8 cellular contexts compared by ENCODE assay signal in genomic region chr15:70833897-70834765, GRCh38. TPM values are rescaled to one million over a fixed set of nuclear protein-coding genes. Genes with fewer than 3 reads are reported as not detected.
DNase-seq lines count a peak whose midpoint lies in the region; ATAC-seq and TF ChIP-seq lines count a peak whose summit lies in the region.

No MANE protein-coding gene starts in this region.

- H3K4me1 Mint-ChIP-seq in GM23338, result peaks cover 10% of the 10 kb centered on the region
- H3K4me1 Mint-ChIP-seq in activated T-helper 17 cell treated with anti-CD3 and anti-CD28 coated beads, Interleukin-2, amount 50 U/mL, for 72 hours, result no peaks in the 10 kb centered on the region

- no peak overlapping the region for H4K8ac ChIP-seq in trophoblast cell (ENCODE audit: low read depth, low read length)

- H3K4me2 ChIP-seq in GM23338 (no peak overlapping the region; the same call in 1 of the 2 replicates), trophoblast cell (ENCODE audit: low read length) (no peak overlapping the region)

- DNase-seq in GM23338 (ENCODE audit: low spot score) (peak; percentile 37), NCI-H2081 treated with DMSO at 0.1 percent for 48 hours (lab: John Stamatoyannopoulos, UW) (peak; percentile 32), cardiac fibroblast (ENCODE audit: low read depth in 2 of 2) (peak; percentile 82 to 83), trophoblast cell (no peak)
- no peak for DNase-seq in activated T-cell treated with anti-CD3 and anti-CD28 coated beads, Interleukin-2, amount 50 U/mL, for 48 hours

- no CpG with 5 or more reads among the region's 9 CpGs for WGBS in trophoblast cell (ENCODE audit: extremely low coverage, insufficient coverage, insufficient read length)

- H3K4me1 ChIP-seq in GM23338 (ENCODE audit: insufficient read depth) (peaks cover 4% of the 10 kb centered on the region), trophoblast cell (ENCODE audit: control insufficient read depth in 1 of 2, insufficient read depth in 2 of 2, low read length in 2 of 2) (peaks cover 6 to 7% of the 10 kb centered on the region in 2 experiments)

- H2AFZ ChIP-seq in GM23338 (no peak overlapping the region), trophoblast cell (ENCODE audit: insufficient read depth, low read length, poor library complexity) (no peak overlapping the region)

- H3K27ac Mint-ChIP-seq in GM23338, result peak overlapping the region; percentile 86
- no peak overlapping the region for H3K27ac Mint-ChIP-seq in activated T-helper 17 cell treated with anti-CD3 and anti-CD28 coated beads, Interleukin-2, amount 50 U/mL, for 72 hours

- ATAC-seq in GM23338 (peak; percentile 76), HG03469 (IDR thresholded peaks at IDR 0.05; ENCODE audit: unreplicated experiment) (no peak), GM21825 (IDR thresholded peaks at IDR 0.05; ENCODE audit: unreplicated experiment) (no peak)
- ATAC-seq in activated T-helper 17 cell treated with anti-CD3 and anti-CD28 coated beads, Interleukin-2, amount 50 U/mL, for 72 hours (replicated peaks), result no peak

- TF ChIP-seq CTCF in GM23338 (conservative IDR thresholded peaks at IDR 0.05; ENCODE audit: low read depth in 2 of 2) (no peak), cardiac fibroblast (IDR thresholded peaks at IDR 0.05; ENCODE audit: low read depth, low read length) (no peak)

- H3K27me3 ChIP-seq in GM23338 (ENCODE audit: insufficient read depth), result no peaks in the 10 kb centered on the region
- H3K27me3 ChIP-seq in trophoblast cell (ENCODE audit: insufficient read depth, low read length), result no peaks in the 10 kb centered on the region

- H2AK5ac ChIP-seq in trophoblast cell (ENCODE audit: low read length), result no peak overlapping the region

- H2BK120ac ChIP-seq in trophoblast cell (ENCODE audit: insufficient read depth, low read length, poor library complexity), result peak overlapping the region; percentile 14

- H3K27ac ChIP-seq in GM23338 (ENCODE audit: low read depth), result 0 out of 2 replicates have a peak overlapping the region, but pooled peaks have one; percentile 46
- H3K27ac ChIP-seq in trophoblast cell (ENCODE audit: low read depth, low read length), result no peak overlapping the region

- peaks cover 5% of the 10 kb centered on the region; the same call in 1 of the 2 replicates for H3K9me2 ChIP-seq in GM23338 (ENCODE audit: insufficient read depth)

- H3F3A ChIP-seq in GM23338 (replicated peaks; ENCODE audit: low read depth), result no peaks in the 10 kb centered on the region

- peaks cover 2% of the 10 kb centered on the region for H3K27me3 Mint-ChIP-seq in GM23338 (ENCODE audit: insufficient read depth, low read depth, poor library complexity)
- peaks cover 12% of the 10 kb centered on the region for H3K27me3 Mint-ChIP-seq in activated T-helper 17 cell treated with anti-CD3 and anti-CD28 coated beads, Interleukin-2, amount 50 U/mL, for 72 hours

- H4K12ac ChIP-seq in trophoblast cell (ENCODE audit: low read depth, low read length), result no peak overlapping the region

- H3K79me2 ChIP-seq in GM23338 (replicated peaks; ENCODE audit: insufficient read depth), result no peaks in the 10 kb centered on the region
- H3K79me2 ChIP-seq in trophoblast cell (ENCODE audit: control insufficient read depth, insufficient read depth, low read length, poor library complexity), result no peaks in the 10 kb centered on the region

- no peaks in the 10 kb centered on the region for H3K36me3 ChIP-seq in GM23338 (ENCODE audit: insufficient read depth)
- H3K36me3 ChIP-seq in trophoblast cell (ENCODE audit: control insufficient read depth in 1 of 2, insufficient read depth in 2 of 2, low read length in 2 of 2), result peaks cover 10 to 11% of the 10 kb centered on the region in 2 experiments

- H3K4me3 ChIP-seq in GM23338, result no peak overlapping the region
- H3K4me3 ChIP-seq in cardiac fibroblast (replicated peaks in 1 of 2; ENCODE audit: low read depth in 2 of 2, low read length in 2 of 2), result no peak overlapping the region
- no peak overlapping the region for H3K4me3 ChIP-seq in trophoblast cell (ENCODE audit: low read depth, low read length)

- H2BK12ac ChIP-seq in trophoblast cell (ENCODE audit: low read length), result no peak overlapping the region

- no peak overlapping the region for H3K23ac ChIP-seq in trophoblast cell (ENCODE audit: low read length)

- no peaks in the 10 kb centered on the region for H3K9me3 Mint-ChIP-seq in GM23338
- H3K9me3 Mint-ChIP-seq in activated T-helper 17 cell treated with anti-CD3 and anti-CD28 coated beads, Interleukin-2, amount 50 U/mL, for 72 hours, result no peaks in the 10 kb centered on the region

- H2BK5ac ChIP-seq in trophoblast cell (ENCODE audit: low read depth, low read length, poor library complexity), result no peak overlapping the region

- no peak overlapping the region for H3K14ac ChIP-seq in trophoblast cell (ENCODE audit: low read length)

- H3K9ac ChIP-seq in trophoblast cell (ENCODE audit: low read length), result no peak overlapping the region

- H3K36me3 Mint-ChIP-seq in GM23338 (ENCODE audit: low read depth), result peaks cover 44% of the 10 kb centered on the region
- H3K36me3 Mint-ChIP-seq in activated T-helper 17 cell treated with anti-CD3 and anti-CD28 coated beads, Interleukin-2, amount 50 U/mL, for 72 hours (ENCODE audit: low read depth), result no peaks in the 10 kb centered on the region

- H3K4ac ChIP-seq in trophoblast cell (ENCODE audit: low read depth, low read length), result no peak overlapping the region

- H3K18ac ChIP-seq in trophoblast cell (ENCODE audit: low read length), result peak overlapping the region; percentile 45

- peak overlapping the region; percentile 14; the same call in 1 of the 3 replicates for H3K4me3 Mint-ChIP-seq in GM23338
- no peak overlapping the region for H3K4me3 Mint-ChIP-seq in activated T-helper 17 cell treated with anti-CD3 and anti-CD28 coated beads, Interleukin-2, amount 50 U/mL, for 72 hours

- no peak overlapping the region for H4K91ac ChIP-seq in trophoblast cell (ENCODE audit: low read depth, low read length)

- H3K79me1 ChIP-seq in trophoblast cell (ENCODE audit: low read length), result no peaks in the 10 kb centered on the region

- H3K9me3 ChIP-seq in trophoblast cell (ENCODE audit: insufficient read depth, low read depth, low read length), result no peaks in the 10 kb centered on the region

- no peaks in the 10 kb centered on the region for H4K20me1 ChIP-seq in GM23338 (replicated peaks; ENCODE audit: insufficient read depth)

TF ChIP-seq in GM23338, 12 proteins besides CTCF, POLR2A, EP300 and RAD21:
- TF ChIP-seq REST (IDR thresholded peaks at IDR 0.05; ENCODE audit: unreplicated experiment), result no peak
- TF ChIP-seq STAT1 (IDR thresholded peaks at IDR 0.05; ENCODE audit: unreplicated experiment), result no peak
- TF ChIP-seq POLR2AphosphoS5 (IDR thresholded peaks at IDR 0.05; ENCODE audit: low read depth), result no peak
- TF ChIP-seq ZNF331 (CRISPR knock-in tag; IDR thresholded peaks at IDR 0.05; ENCODE audit: low read depth), result no peak
TF ChIP-seq in GM23338: peak in this region for 0.

RNA-seq across cellular contexts. Expression of gene LARP6, which starts 19.8 kb away (rescaled TPM):
- total RNA-seq in GM23338 (2014; rRNA removed; shearing (Covaris generic)), result 19.7 and 22.4 TPM in 2 replicates
- 18.0 and 20.0 TPM in 2 replicates for polyA plus RNA-seq in GM23338 (2016; fragmentation: Nextera tagmentation; extraction: Ambion mirVana)
- polyA plus RNA-seq in trophoblast cell (2013), result 9.3 and 9.4 TPM in 2 replicates
- total RNA-seq in activated T-helper 17 cell treated with anti-CD3 and anti-CD28 coated beads, Interleukin-2, amount 50 U/mL, for 72 hours, result under 1 TPM in 1 of 2 donors, not detected in 1; 0.26 TPM

RNA-seq across cellular contexts. Expression of gene THAP10, which starts 58.1 kb away (rescaled TPM):
- 5.5 and 5.7 TPM in 2 replicates for total RNA-seq in GM23338 (2014; rRNA removed; shearing (Covaris generic))
- polyA plus RNA-seq in GM23338 (2016; fragmentation: Nextera tagmentation; extraction: Ambion mirVana), result 4.5 and 8.2 TPM in 2 replicates
- 1.4 and 1.7 TPM in 2 replicates for polyA plus RNA-seq in trophoblast cell (2013)
- under 1 TPM; 0.39 to 0.90 TPM for total RNA-seq in activated T-helper 17 cell treated with anti-CD3 and anti-CD28 coated beads, Interleukin-2, amount 50 U/mL, for 72 hours

RNA-seq across cellular contexts. Expression of gene LRRC49, which starts 58.5 kb away (rescaled TPM):
- 13.3 and 14.6 TPM in 2 replicates for total RNA-seq in GM23338 (2014; rRNA removed; shearing (Covaris generic))
- 6.9 and 8.5 TPM in 2 replicates for polyA plus RNA-seq in GM23338 (2016; fragmentation: Nextera tagmentation; extraction: Ambion mirVana)
- 1.2 TPM in 2 replicates for polyA plus RNA-seq in trophoblast cell (2013)
- total RNA-seq in activated T-helper 17 cell treated with anti-CD3 and anti-CD28 coated beads, Interleukin-2, amount 50 U/mL, for 72 hours, result 1 to 10 TPM; 1.2 to 1.6 TPM

Comparison
In these comparisons a context has a peak if more than half of its experiments do, and no peak if none do; other contexts are left out.
1. DNase-seq: peak in GM23338 (single experiment), NCI-H2081 treated with DMSO at 0.1 percent for 48 hours (single experiment) and cardiac fibroblast (2 of 2); none in trophoblast cell (0 of 2) and activated T-cell treated with anti-CD3 and anti-CD28 coated beads, Interleukin-2, amount 50 U/mL, for 48 hours (0 of 2).
2. RNA of gene LARP6, which starts 19.8 kb away (total RNA-seq): 19.7 to 22.4 TPM in GM23338; 0.26 TPM in activated T-helper 17 cell treated with anti-CD3 and anti-CD28 coated beads, Interleukin-2, amount 50 U/mL, for 72 hours; every median in the first group is over 10 times any median in the second.